ENCODE assay signal across 16 cellular contexts in genomic region chr10:124510536-124511158, GRCh38.
"Had no signal": no experiment of that assay in that cellular context is flagged by ENCODE, and none has a peak within 500 bp of the region (broad histone marks: within the 10 kb centered on the region; RNA-seq: fewer than 3 reads in every experiment).

No MANE protein-coding gene starts in this region.

- H3K36me3 ChIP-seq: right lobe of liver, thyroid gland had no signal

- H3K79me2 ChIP-seq: parathyroid adenoma had no signal

- ATAC-seq: left ventricle myocardium superior, mucosa of descending colon, right lobe of liver had no signal

- H3K27me3 ChIP-seq: right lobe of liver, thyroid gland had no signal

- H3K9ac ChIP-seq: parathyroid adenoma had no signal

- H3K4me1 ChIP-seq: parathyroid adenoma, right lobe of liver had no signal

- H2AFZ ChIP-seq: parathyroid adenoma had no signal

- H3K27ac ChIP-seq: parathyroid adenoma, right lobe of liver, thyroid gland had no signal

- H3K4me3 ChIP-seq: mucosa of descending colon, right lobe of liver, thyroid gland had no signal

- DNase-seq: activated CD4-positive, alpha-beta T cell treated with anti-CD3 and anti-CD28 coated beads for 4 hours; activated CD4-positive, alpha-beta T cell treated with anti-CD3 and anti-CD28 coated beads, Interleukin-2, amount 50 U/mL, for 48 hours; activated CD4-positive, CD25-positive, alpha-beta regulatory T cell; activated naive CD4-positive, alpha-beta T cell treated with Interleukin-2 at 50 U/mL for 16 hours; amygdala; effector CD4-positive, alpha-beta T cell; erythroblast; foreskin fibroblast; left ventricle myocardium superior; right lobe of liver; stimulated activated CD4-positive, alpha-beta T cell treated with anti-CD3 and anti-CD28 coated beads, Interleukin-4, amount 100 ng/mL, for 1 hour; stimulated activated naive CD4-positive, alpha-beta T cell; T1000; thyroid gland had no signal

- H3K9me3 ChIP-seq: mucosa of descending colon, right lobe of liver, thyroid gland had no signal
